ENCODE assay signal across 23 cellular contexts in genomic region chr20:5716953-5717352, GRCh38.
"Had no signal": no experiment of that assay in that cellular context is flagged by ENCODE, and none has a peak within 500 bp of the region (broad histone marks: within the 10 kb centered on the region; RNA-seq: fewer than 3 reads in every experiment).

No MANE protein-coding gene starts in this region.

- H3K4me1 ChIP-seq: colonic mucosa, foreskin keratinocyte had no signal

- H3K4me1 Mint-ChIP-seq: mesothelial cell of epicardium had no signal

- H3K9me3 Mint-ChIP-seq: endodermal cell, immature natural killer cell, mesothelial cell of epicardium had no signal

- H3K4me3 Mint-ChIP-seq: dendritic cell treated with granulocyte-macrophage colony-stimulating factor and Interleukin-4, amounts not matched to agents 40 ng/mL and 50 ng/mL, for 4 days; effector memory CD8-positive, alpha-beta T cell; endodermal cell; immature natural killer cell; mesothelial cell of epicardium had no signal

- ATAC-seq: effector memory CD8-positive, alpha-beta T cell; foreskin keratinocyte; gastroesophageal sphincter; heart left ventricle; left colon; left lobe of liver; lower lobe of right lung; mucosa of descending colon had no signal

- H3K9me3 ChIP-seq: colonic mucosa had no signal

- H3K36me3 Mint-ChIP-seq: immature natural killer cell, mesothelial cell of epicardium had no signal

- H3K27ac Mint-ChIP-seq: dendritic cell treated with granulocyte-macrophage colony-stimulating factor and Interleukin-4, amounts not matched to agents 40 ng/mL and 50 ng/mL, for 4 days; endodermal cell; immature natural killer cell; mesothelial cell of epicardium had no signal

- H3K27ac ChIP-seq: colonic mucosa, esophagus muscularis mucosa, foreskin keratinocyte, gastroesophageal sphincter, heart left ventricle, hepatocyte, left ventricle myocardium inferior, lower lobe of right lung had no signal

- H3K27me3 ChIP-seq: colonic mucosa, esophagus muscularis mucosa, gastroesophageal sphincter, heart left ventricle, hepatocyte had no signal

- DNase-seq: colonic mucosa; cortex of kidney; effector CD8-positive, alpha-beta T cell; effector memory CD8-positive, alpha-beta T cell; endodermal cell; foreskin keratinocyte; heart left ventricle; hypothalamus; immature natural killer cell; islet precursor cell; kidney; kidney glomerular epithelial cell; left colon; left ventricle myocardium inferior; lower lobe of right lung; mesenchymal stem cell; mucosa of descending colon had no signal

- H3K36me3 ChIP-seq: colonic mucosa, esophagus muscularis mucosa, gastroesophageal sphincter, heart left ventricle, left ventricle myocardium inferior, lower lobe of right lung had no signal

- H3K4me3 ChIP-seq: colonic mucosa, esophagus muscularis mucosa, gastroesophageal sphincter, heart left ventricle, hepatocyte, left ventricle myocardium inferior, lower lobe of right lung, mucosa of descending colon had no signal
